9 cellular contexts compared by ENCODE assay signal in the genomic region with DNA sequence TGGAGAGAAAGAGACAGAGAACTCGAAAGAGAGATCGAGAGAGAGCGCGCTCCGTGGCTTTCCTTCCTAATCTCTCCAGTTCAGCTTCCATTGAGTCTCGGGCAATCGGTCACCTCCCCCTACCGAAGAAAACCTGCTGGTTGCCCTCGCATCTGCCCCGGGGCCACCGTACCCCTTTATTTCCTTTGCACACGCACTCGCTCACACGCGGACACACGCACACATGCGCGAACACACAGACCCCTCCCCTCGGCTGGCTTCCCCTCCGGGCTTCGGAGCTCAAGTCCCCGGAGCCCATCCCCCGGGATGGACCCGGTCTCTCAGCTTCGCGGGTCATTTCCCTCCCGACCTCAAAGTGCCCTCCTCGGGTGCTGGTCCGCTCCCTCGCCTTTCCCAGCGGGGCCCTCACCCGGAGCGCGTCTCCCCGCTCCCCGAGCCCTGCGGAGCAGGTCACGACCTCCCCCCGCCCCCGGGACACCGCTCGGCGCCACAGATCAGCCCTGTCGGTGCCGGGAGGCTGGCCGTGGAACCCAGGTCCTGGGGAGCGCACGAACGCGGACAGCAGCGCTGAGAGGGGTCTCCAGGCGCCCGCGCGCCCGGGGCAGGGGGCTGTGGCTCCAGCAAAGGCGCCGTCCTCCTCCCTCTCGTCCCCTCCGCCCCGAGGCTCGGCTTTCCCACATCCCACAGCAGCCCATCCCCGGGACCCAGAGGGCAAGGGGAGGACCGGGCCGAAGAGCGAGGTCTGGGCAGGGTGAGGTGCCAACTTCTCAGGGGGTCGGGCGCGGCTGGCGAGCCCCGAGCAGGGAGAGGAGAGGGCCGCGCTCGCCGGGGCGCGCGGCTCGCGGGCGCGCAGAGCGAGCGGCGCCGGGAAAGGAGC.
DNase-seq lines count a peak whose midpoint lies in the region; ATAC-seq lines count a peak whose summit lies in the region.
"Had no signal": no experiment of that assay in that cellular context is flagged by ENCODE, and none has a peak within 500 bp of the region (broad histone marks: within the 10 kb centered on the region; RNA-seq: fewer than 3 reads in every experiment).

No MANE protein-coding gene starts in this region.

- peak overlapping the region; percentile 32 for H3K4me3 Mint-ChIP-seq in stimulated activated effector memory CD8-positive, alpha-beta T cell treated with anti-CD3 and anti-CD28 coated beads, Interleukin-12 subunit alpha, Interleukin-12 subunit beta, amount 100 ng/mL, for 72 hours

- no peaks in the 10 kb centered on the region for H3K36me3 Mint-ChIP-seq in stimulated activated effector memory CD8-positive, alpha-beta T cell treated with anti-CD3 and anti-CD28 coated beads, Interleukin-12 subunit alpha, Interleukin-12 subunit beta, amount 100 ng/mL, for 72 hours
- H3K36me3 Mint-ChIP-seq: IgD-negative memory B cell had no signal

- no peaks in the 10 kb centered on the region for H3K9me3 Mint-ChIP-seq in stimulated activated effector memory CD8-positive, alpha-beta T cell treated with anti-CD3 and anti-CD28 coated beads, Interleukin-12 subunit alpha, Interleukin-12 subunit beta, amount 100 ng/mL, for 72 hours

- H3K4me1 Mint-ChIP-seq in stimulated activated effector memory CD8-positive, alpha-beta T cell treated with anti-CD3 and anti-CD28 coated beads, Interleukin-12 subunit alpha, Interleukin-12 subunit beta, amount 100 ng/mL, for 72 hours = peaks cover 10% of the 10 kb centered on the region

- H3K27ac Mint-ChIP-seq in stimulated activated effector memory CD8-positive, alpha-beta T cell treated with anti-CD3 and anti-CD28 coated beads, Interleukin-12 subunit alpha, Interleukin-12 subunit beta, amount 100 ng/mL, for 72 hours = no peak overlapping the region

- no peak for ATAC-seq in stimulated activated effector memory CD8-positive, alpha-beta T cell treated with anti-CD3 and anti-CD28 coated beads, Interleukin-12 subunit alpha, Interleukin-12 subunit beta, amount 100 ng/mL, for 72 hours
- ATAC-seq in GM19395 (IDR thresholded peaks at IDR 0.05; ENCODE audit: unreplicated experiment) (no peak), HG03571 (IDR thresholded peaks at IDR 0.05; ENCODE audit: unreplicated experiment) (no peak), GM21381 (IDR thresholded peaks at IDR 0.05; ENCODE audit: unreplicated experiment) (no peak)

- DNase-seq in ELF-1 (ENCODE audit: low read depth, low spot score) (peak; percentile 34), NCI-H146 treated with DMSO at 0.1 percent for 48 hours (lab: John Stamatoyannopoulos, UW; ENCODE audit: unreplicated experiment) (peak; percentile 51), astrocyte of the hippocampus (ENCODE audit: low read depth, low spot score) (peak; percentile 64), iris pigment epithelial cell (ENCODE audit: low read depth) (peak; percentile 21)
- DNase-seq in stimulated activated effector memory CD8-positive, alpha-beta T cell treated with anti-CD3 and anti-CD28 coated beads, Interleukin-12 subunit alpha, Interleukin-12 subunit beta, amount 100 ng/mL, for 72 hours (ENCODE audit: low spot score in 2 of 2) = no peak

Comparison
In these comparisons a context has a peak if more than half of its experiments do, and no peak if none do; other contexts are left out.
1. DNase-seq: peak in ELF-1 (single experiment), NCI-H146 treated with DMSO at 0.1 percent for 48 hours (single experiment), astrocyte of the hippocampus (single experiment) and iris pigment epithelial cell (single experiment); none in stimulated activated effector memory CD8-positive, alpha-beta T cell treated with anti-CD3 and anti-CD28 coated beads, Interleukin-12 subunit alpha, Interleukin-12 subunit beta, amount 100 ng/mL, for 72 hours (0 of 2).